Comparison of ENCODE assay signal across 8 cellular contexts in genomic region chr1:203306970-203307541, GRCh38. TPM values are rescaled to one million over a fixed set of nuclear protein-coding genes. Genes with fewer than 3 reads are reported as not detected.
DNase-seq lines count a peak whose midpoint lies in the region; ATAC-seq, FAIRE-seq and TF ChIP-seq lines count a peak whose summit lies in the region.

No MANE protein-coding gene starts in this region.

- TF ChIP-seq POLR2A in H1 (IDR thresholded peaks at IDR 0.05; ENCODE audit: control extremely low read depth in 1 of 2, low read depth in 2 of 2, low read length in 2 of 2): no peak

- H3K9me3 ChIP-seq in H1 (ENCODE audit: insufficient read depth in 2 of 2, low read depth in 1 of 2, low read length in 1 of 2): no peaks in the 10 kb centered on the region

- H2BK20ac ChIP-seq in H1 (ENCODE audit: low read length): no peak overlapping the region

- H3K4me1 Mint-ChIP-seq in WTC11 (peaks cover 59% of the 10 kb centered on the region), natural killer cell (peaks cover 79 to 80% of the 10 kb centered on the region in 2 donors)

- no peak overlapping the region for H4K8ac ChIP-seq in H1 (ENCODE audit: extremely low read depth, insufficient read depth, low read length)

- H3K36me3 Mint-ChIP-seq in WTC11 (peaks cover 7% of the 10 kb centered on the region), natural killer cell (peaks cover 10% of the 10 kb centered on the region)

- no peak for TF ChIP-seq EP300 in H1 (IDR thresholded peaks at IDR 0.05; ENCODE audit: borderline replicate concordance in 1 of 2, low read depth in 2 of 2, low read length in 2 of 2)

- whole genome bisulfite sequencing in H1 (ENCODE audit: extremely low coverage in 1 of 2, insufficient coverage in 1 of 2, insufficient read length in 1 of 2, insufficient replicate concordance in 2 of 2, low coverage in 1 of 2, low lambda C conversion rate in 2 of 2, missing lambda C conversion rate in 1 of 2), 2 experiments: 18% methylated on average over 21 of the region's 21 CpGs; no CpG with 5 or more reads in 1 of the 2 experiments

- H3K79me1 ChIP-seq in H1 (ENCODE audit: low read depth, low read length): no peaks in the 10 kb centered on the region

- intact Hi-C loops in natural killer cell (cut with micrococcal nuclease): no loop called here

- peaks cover 14 to 33% (median 18%) of the 10 kb centered on the region in 4 experiments for H3K4me1 ChIP-seq in H1 (replicated peaks in 1 of 4; ENCODE audit: control insufficient read depth in 3 of 4, insufficient read depth in 4 of 4, low read length in 3 of 4)

- no peak overlapping the region for H2BK5ac ChIP-seq in H1 (ENCODE audit: low read depth, low read length)

- H3K4me3 ChIP-seq in GM06990 (replicated peaks; ENCODE audit: low read depth, low read length) (peak overlapping the region; percentile 98), H1 (ENCODE audit: extremely low read depth in 1 of 4, insufficient read depth in 2 of 4, low read depth in 3 of 4, low read length in 4 of 4) (peak overlapping the region in 3 of 4 experiments; percentile 30 to 92 (median 40); a peak in 5 of 8 replicates)

- H3K27ac Mint-ChIP-seq in WTC11 (no peak overlapping the region), natural killer cell (peak overlapping the region; percentile 98 to 99)

- POLR2A ChIA-PET in WTC11 (lab: Charles Lee) (interaction anchor here (0.6 to 5.0 kb wide), 7 partner anchors 12 to 40 kb away, joined by 3 to 37 read pairs (median 8); no protein-coding TSS in a partner anchor), H1 (lab: Charles Lee; ENCODE audit: partially characterized antibody) (interaction anchor here (1.1 to 3.3 kb wide), 7 partner anchors 8 to 21 kb away, joined by 5 to 11 read pairs (median 8); no protein-coding TSS in a partner anchor)

- peak overlapping the region; percentile 82 to 88 for H3K4me2 ChIP-seq in H1 (ENCODE audit: insufficient read depth in 1 of 2, low read depth in 2 of 2, low read length in 2 of 2)

- no peak overlapping the region for H2AK5ac ChIP-seq in H1 (ENCODE audit: low read depth, low read length)

- peak overlapping the region; percentile 43; the same call in 1 of the 2 replicates for H3K18ac ChIP-seq in H1 (ENCODE audit: extremely low read depth, low read length)

- peak overlapping the region; percentile 72 for H2BK12ac ChIP-seq in H1 (ENCODE audit: low read depth, low read length)

- no peak overlapping the region for H3K4ac ChIP-seq in H1 (replicated peaks; ENCODE audit: insufficient read length, low read depth, low read length)

- H3K27me3 ChIP-seq in GM06990 (replicated peaks; ENCODE audit: control insufficient read depth, insufficient read depth, low read length): no peaks in the 10 kb centered on the region
- peaks cover 45 to 95% (median 88%) of the 10 kb centered on the region in 4 experiments for H3K27me3 ChIP-seq in H1 (replicated peaks in 1 of 4; ENCODE audit: control insufficient read depth in 3 of 4, extremely low read depth in 1 of 4, insufficient read depth in 3 of 4, low read length in 3 of 4)

- H4K5ac ChIP-seq in H1 (ENCODE audit: insufficient read length, low read depth, low read length): no peak overlapping the region

- no peak overlapping the region for H4K91ac ChIP-seq in H1 (replicated peaks; ENCODE audit: insufficient read length, low read length)

- peaks cover 13% of the 10 kb centered on the region for H3K23me2 ChIP-seq in H1 (ENCODE audit: low read depth, low read length)

- no peak overlapping the region for H3K23ac ChIP-seq in H1 (ENCODE audit: insufficient read length)

- no peak overlapping the region; a peak in 2 of 7 replicates for H3K9ac ChIP-seq in H1 (replicated peaks in 1 of 4; ENCODE audit: extremely low read depth in 1 of 4, low read depth in 3 of 4, low read length in 3 of 4)

- TF ChIP-seq CTCF in GM06990 (IDR thresholded peaks at IDR 0.05; ENCODE audit: insufficient read depth, low read length, poor library complexity, severe bottlenecking): no peak
- no peak for TF ChIP-seq CTCF in WTC11 (IDR thresholded peaks at IDR 0.05)
- TF ChIP-seq CTCF in H1 (IDR thresholded peaks at IDR 0.05; ENCODE audit: control extremely low read depth in 1 of 3, insufficient read depth in 1 of 3, low read depth in 1 of 3, low read length in 3 of 3): no peak
- TF ChIP-seq CTCF in natural killer cell (IDR thresholded peaks at IDR 0.05): no peak

- H3K9me3 Mint-ChIP-seq in WTC11 (no peaks in the 10 kb centered on the region), natural killer cell (no peaks in the 10 kb centered on the region)

- H2BK15ac ChIP-seq in H1 (ENCODE audit: low read length): 0 out of 2 replicates have a peak overlapping the region, but pooled peaks have one; percentile 61

- no peak overlapping the region for H2AFZ ChIP-seq in H1 (ENCODE audit: low read length)

- H4K20me1 ChIP-seq in H1 (replicated peaks in 1 of 2; ENCODE audit: control insufficient read depth in 1 of 2, insufficient read depth in 2 of 2, low read length in 2 of 2): peaks cover 6 to 27% of the 10 kb centered on the region in 2 experiments

- H3K79me2 ChIP-seq in H1 (ENCODE audit: control insufficient read depth in 1 of 2, insufficient read depth in 2 of 2, low read length in 2 of 2): no peaks in the 10 kb centered on the region

- peaks cover 98% of the 10 kb centered on the region for H3K27me3 Mint-ChIP-seq in WTC11 (ENCODE audit: low read depth)
- H3K27me3 Mint-ChIP-seq in natural killer cell (ENCODE audit: low read depth in 2 of 2): no peaks in the 10 kb centered on the region

- ATAC-seq in WTC11 (no peak), natural killer cell (no peak), HG03159 (IDR thresholded peaks at IDR 0.05; ENCODE audit: unreplicated experiment) (no peak)

- no peak overlapping the region for H3K56ac ChIP-seq in H1 (replicated peaks; ENCODE audit: insufficient read length, low read depth, low read length)

- H3K36me3 ChIP-seq in GM06990 (ENCODE audit: control insufficient read depth, insufficient read depth, low read length) (peaks cover 25% of the 10 kb centered on the region), H1 (ENCODE audit: control insufficient read depth in 2 of 4, insufficient read depth in 4 of 4, low read length in 3 of 4) (no peaks in the 10 kb centered on the region; a peak in 1 of 8 replicates)

- no peak overlapping the region for H3K27ac ChIP-seq in H1 (ENCODE audit: low read depth, low read length)

- CTCF ChIA-PET in WTC11 (lab: Charles Lee) (interaction anchor here (0.6 to 6.5 kb wide), 25 partner anchors 9 to 267 kb away, joined by 3 to 66 read pairs (median 6); partner anchors contain the start of genes ADORA1 and FMOD), H1 (lab: Charles Lee; ENCODE audit: partially characterized antibody) (interaction anchor here (0.6 to 9.3 kb wide), 24 partner anchors 8 to 498 kb away, joined by 3 to 123 read pairs (median 6); no protein-coding TSS in a partner anchor)

- H3K14ac ChIP-seq in H1 (ENCODE audit: insufficient read length): no peak overlapping the region

- TF ChIP-seq RAD21 in H1 (IDR thresholded peaks at IDR 0.05 in 1 of 2, conservative IDR thresholded peaks at IDR 0.05 in 1 of 2; ENCODE audit: low read depth in 2 of 2, low read length in 2 of 2): no peak; a peak in 1 of 4 replicates

- FAIRE-seq in H1 (lab: Jason Lieb, UNC): no peak

- DNase-seq in GM06990 (ENCODE audit: extremely low read depth, insufficient read length) (peak; percentile 64), WTC11 (ENCODE audit: low spot score) (peak; percentile 37), H1 (ENCODE audit: low read depth in 1 of 2, low spot score in 2 of 2) (peak in 1 of 2 experiments; percentile 67), natural killer cell (no peak), NCI-H1436 (lab: John Stamatoyannopoulos, UW) (no peak), GF-D8 (lab: John Stamatoyannopoulos, UW) (no peak), NCI-H1694 (lab: John Stamatoyannopoulos, UW) (no peak)

- H3K4me3 Mint-ChIP-seq in WTC11 (peak overlapping the region; percentile 79), natural killer cell (peak overlapping the region; percentile 89)

- H2BK120ac ChIP-seq in H1 (replicated peaks; ENCODE audit: low read depth, low read length): no peak overlapping the region

TF ChIP-seq in WTC11, 78 proteins besides CTCF, POLR2A, EP300 and RAD21 (continues in another document):
- TF ChIP-seq JAZF1 (CRISPR knock-in tag; IDR thresholded peaks at IDR 0.05): no peak
- TF ChIP-seq ZNF138 (CRISPR knock-in tag; conservative IDR thresholded peaks at IDR 0.05): no peak
- no peak for TF ChIP-seq ZNF423 (CRISPR knock-in tag; IDR thresholded peaks at IDR 0.05)
- TF ChIP-seq KAT7 (CRISPR knock-in tag; IDR thresholded peaks at IDR 0.05; ENCODE audit: borderline replicate concordance): no peak
- no peak for TF ChIP-seq ZNF219 (CRISPR knock-in tag; IDR thresholded peaks at IDR 0.05; ENCODE audit: borderline replicate concordance)

TF ChIP-seq in H1, 55 proteins besides CTCF, POLR2A, EP300 and RAD21:
- TF ChIP-seq TBP (IDR thresholded peaks at IDR 0.05; ENCODE audit: low read depth, low read length) (no peak), EGR1 (IDR thresholded peaks at IDR 0.05; ENCODE audit: borderline replicate concordance, low read depth, low read length) (peak; percentile 70)

RNA-seq across cellular contexts. Expression of gene BTG2, which starts 1.7 kb away (rescaled TPM):
- total RNA-seq in WTC11 (2021) (13.5 to 19.4 TPM (median 15.4 TPM) in 3 replicates), natural killer cell (1,000 to 10,000 TPM in 1 of 3 donors, 100 to 1,000 TPM in 2; 499 to 1,024 (median 851) TPM)
- 4.1 and 4.8 TPM in 2 replicates for total RNA-seq in H1 (2021; fragmentation: NEBNext Ultra II Directional; extraction: Animal tissue kit (Norgen Biotek cat#: 25700))
- polyA plus RNA-seq in H1 (2011; rRNA removed): 11.0 and 15.1 TPM in 2 replicates
- 10.1 TPM for polyA plus RNA-seq in H1 (2011; cell fraction: cytosol; rRNA removed)
- 10.0 TPM for polyA plus RNA-seq in H1 (2011; cell fraction: nucleus; rRNA removed)
- 5.6 to 6.3 TPM (median 5.9 TPM) in 4 replicates for polyA plus RNA-seq in H1 (2012, experiment 1 of 2)
- 7.6 TPM for polyA plus RNA-seq in H1 (2012, experiment 2 of 2)
- polyA plus RNA-seq in H1 (2013, experiment 1 of 2): 2.1 TPM
- polyA plus RNA-seq in H1 (2013, experiment 2 of 2): 2.6 TPM
- polyA minus RNA-seq in H1 (2011; rRNA and poly(A)+ RNA removed): 7.2 and 7.6 TPM in 2 replicates
- polyA minus RNA-seq in H1 (2011; cell fraction: cytosol; rRNA and poly(A)+ RNA removed): 9.8 TPM
- 19.8 TPM for polyA minus RNA-seq in H1 (2011; cell fraction: nucleus; rRNA and poly(A)+ RNA removed)

RNA-seq across cellular contexts. Expression of gene FMOD, which starts 43.9 kb away (rescaled TPM):
- 0.05 to 0.79 TPM (median 0.14 TPM) in 3 replicates for total RNA-seq in WTC11 (2021)
- 0.27 and 0.32 TPM in 2 replicates for total RNA-seq in H1 (2021; fragmentation: NEBNext Ultra II Directional; extraction: Animal tissue kit (Norgen Biotek cat#: 25700))
- polyA plus RNA-seq in H1 (2011; rRNA removed): 0.17 and 0.20 TPM in 2 replicates
- 0.12 TPM for polyA plus RNA-seq in H1 (2011; cell fraction: cytosol; rRNA removed)
- polyA plus RNA-seq in H1 (2011; cell fraction: nucleus; rRNA removed): 0.24 TPM
- 0.12 to 0.33 TPM (median 0.15 TPM) in 4 replicates for polyA plus RNA-seq in H1 (2012, experiment 1 of 2)
- polyA plus RNA-seq in H1 (2012, experiment 2 of 2): 0.38 TPM
- 0.22 TPM for polyA plus RNA-seq in H1 (2013, experiment 1 of 2)
- polyA plus RNA-seq in H1 (2013, experiment 2 of 2): 0.31 TPM
- 0.41 and 0.54 TPM in 2 replicates for polyA minus RNA-seq in H1 (2011; rRNA and poly(A)+ RNA removed)
- polyA minus RNA-seq in H1 (2011; cell fraction: cytosol; rRNA and poly(A)+ RNA removed): not detected
- not detected for polyA minus RNA-seq in H1 (2011; cell fraction: nucleus; rRNA and poly(A)+ RNA removed)
- total RNA-seq in natural killer cell: not detected

Comparison
In these comparisons a context has a peak if more than half of its experiments do, and no peak if none do; other contexts are left out.
1. DNase-seq: peak in GM06990 (single experiment) and WTC11 (single experiment); none in natural killer cell (single experiment), NCI-H1436 (single experiment), GF-D8 (single experiment) and NCI-H1694 (single experiment).
2. RNA of gene BTG2, which starts 1.7 kb away (total RNA-seq): 499 to 1,024 TPM in natural killer cell; 13.5 to 19.4 TPM in WTC11 and 4.1 to 4.8 TPM in H1; every median in the first group is over 10 times any median in the second.